ENCODE assay signal across 9 cellular contexts in genomic region chr4:4856071-4857000, GRCh38. TPM values are rescaled to one million over a fixed set of nuclear protein-coding genes. Genes with fewer than 3 reads are reported as not detected.
DNase-seq lines count a peak whose midpoint lies in the region; ATAC-seq, FAIRE-seq and TF ChIP-seq lines count a peak whose summit lies in the region.
"Had no signal": no experiment of that assay in that cellular context is flagged by ENCODE, and none has a peak within 500 bp of the region (broad histone marks: within the 10 kb centered on the region; RNA-seq: fewer than 3 reads in every experiment).

No MANE protein-coding gene starts in this region.

- H4K8ac ChIP-seq in H1 (ENCODE audit: extremely low read depth, insufficient read depth, low read length) = no peak overlapping the region

- H3K18ac ChIP-seq in H1 (ENCODE audit: extremely low read depth, low read length) = no peak overlapping the region; the same call in 1 of the 2 replicates

- H3K4me2 ChIP-seq in H1 (ENCODE audit: insufficient read depth in 1 of 2, low read depth in 2 of 2, low read length in 2 of 2) (peak overlapping the region; percentile 15 to 17; a peak in 2 of 4 replicates), parathyroid adenoma (ENCODE audit: low read length) (peak overlapping the region; percentile 63)

- no peaks in the 10 kb centered on the region for H3K36me3 ChIP-seq in H1 (ENCODE audit: control insufficient read depth in 2 of 4, insufficient read depth in 4 of 4, low read length in 3 of 4)
- H3K36me3 ChIP-seq in parathyroid adenoma (ENCODE audit: control insufficient read depth, insufficient read depth, low read length) = no peaks in the 10 kb centered on the region

- 5% methylated on average over 61 of the region's 61 CpGs; no CpG with 5 or more reads in 1 of the 2 experiments for WGBS in H1 (ENCODE audit: extremely low coverage in 1 of 2, insufficient coverage in 1 of 2, insufficient read length in 1 of 2, insufficient replicate concordance in 2 of 2, low coverage in 1 of 2, low lambda C conversion rate in 2 of 2, missing lambda C conversion rate in 1 of 2), 2 experiments

- H4K20me1 ChIP-seq in H1 (replicated peaks in 1 of 2; ENCODE audit: control insufficient read depth in 1 of 2, insufficient read depth in 2 of 2, low read length in 2 of 2) = peaks cover 46 to 48% of the 10 kb centered on the region in 2 experiments

- H3K27ac ChIP-seq in H1 (ENCODE audit: low read depth, low read length) (no peak overlapping the region), parathyroid adenoma (no peak overlapping the region)

- no peak overlapping the region for H2BK12ac ChIP-seq in H1 (ENCODE audit: low read depth, low read length)

- H3K23ac ChIP-seq in H1 (ENCODE audit: insufficient read length) = no peak overlapping the region

- POLR2A ChIA-PET in H1 (lab: Charles Lee; ENCODE audit: partially characterized antibody) = interaction anchor here (0.7 to 1.5 kb wide), 3 partner anchors 9 to 143 kb away, joined by 3 to 4 read pairs (median 3); no protein-coding TSS in a partner anchor

- H3K4me1 ChIP-seq in H1 (replicated peaks in 1 of 4; ENCODE audit: control insufficient read depth in 3 of 4, insufficient read depth in 4 of 4, low read length in 3 of 4) (peaks cover 0 to 31% (median 13%) of the 10 kb centered on the region in 4 experiments; a peak in 6 of 7 replicates), parathyroid adenoma (no peaks in the 10 kb centered on the region)

- H3K14ac ChIP-seq in H1 (ENCODE audit: insufficient read length) = no peak overlapping the region

- H2BK20ac ChIP-seq in H1 (ENCODE audit: low read length) = no peak overlapping the region

- no peak for TF ChIP-seq POLR2A in H1 (IDR thresholded peaks at IDR 0.05; ENCODE audit: control extremely low read depth in 1 of 2, low read depth in 2 of 2, low read length in 2 of 2)

- no peak overlapping the region for H2AK5ac ChIP-seq in H1 (ENCODE audit: low read depth, low read length)

- H3K4ac ChIP-seq in H1 (replicated peaks; ENCODE audit: insufficient read length, low read depth, low read length) = no peak overlapping the region

- H2BK15ac ChIP-seq in H1 (ENCODE audit: low read length) = no peak overlapping the region

- H2BK5ac ChIP-seq in H1 (ENCODE audit: low read depth, low read length) = no peak overlapping the region

- H4K91ac ChIP-seq in H1 (replicated peaks; ENCODE audit: insufficient read length, low read length) = no peak overlapping the region

- peaks cover 8% of the 10 kb centered on the region; the same call in 1 of the 2 replicates for H3K23me2 ChIP-seq in H1 (ENCODE audit: low read depth, low read length)

- H3K9me3 ChIP-seq in H1 (ENCODE audit: insufficient read depth in 2 of 2, low read depth in 1 of 2, low read length in 1 of 2) = no peaks in the 10 kb centered on the region
- H3K9me3 ChIP-seq in parathyroid adenoma (ENCODE audit: control insufficient read depth, low read length) = no peaks in the 10 kb centered on the region

- peak; percentile 35 for DNase-seq in DMS53 treated with DMSO at 0.1 percent for 48 hours (lab: John Stamatoyannopoulos, UW; ENCODE audit: unreplicated experiment)
- peak; percentile 39 to 71 for DNase-seq in NCI-H526 (lab: John Stamatoyannopoulos, UW)
- DNase-seq in H1 (ENCODE audit: low read depth in 1 of 2, low spot score in 2 of 2) = peak in 1 of 2 experiments; percentile 64
- DNase-seq in H4 (ENCODE audit: low spot score) = no peak

- no peaks in the 10 kb centered on the region for H3K79me2 ChIP-seq in H1 (ENCODE audit: control insufficient read depth in 1 of 2, insufficient read depth in 2 of 2, low read length in 2 of 2)
- H3K79me2 ChIP-seq in parathyroid adenoma = no peaks in the 10 kb centered on the region

- H3K4me3 ChIP-seq in H1 (ENCODE audit: extremely low read depth in 1 of 4, insufficient read depth in 2 of 4, low read depth in 3 of 4, low read length in 4 of 4) (no peak overlapping the region; a peak in 1 of 8 replicates), parathyroid adenoma (ENCODE audit: low read depth, low read length) (peak overlapping the region; percentile 27)

- no peak overlapping the region for H2BK120ac ChIP-seq in H1 (replicated peaks; ENCODE audit: low read depth, low read length)

- no peak for TF ChIP-seq RAD21 in H1 (IDR thresholded peaks at IDR 0.05 in 1 of 2, conservative IDR thresholded peaks at IDR 0.05 in 1 of 2; ENCODE audit: low read depth in 2 of 2, low read length in 2 of 2)

- TF ChIP-seq CTCF in H1 (IDR thresholded peaks at IDR 0.05; ENCODE audit: control extremely low read depth in 1 of 3, insufficient read depth in 1 of 3, low read depth in 1 of 3, low read length in 3 of 3) (no peak), parathyroid adenoma (IDR thresholded peaks at IDR 0.05) (no peak)

- no peak for TF ChIP-seq EP300 in H1 (IDR thresholded peaks at IDR 0.05; ENCODE audit: borderline replicate concordance in 1 of 2, low read depth in 2 of 2, low read length in 2 of 2)

- H3K9ac ChIP-seq in H1 (replicated peaks in 1 of 4; ENCODE audit: extremely low read depth in 1 of 4, low read depth in 3 of 4, low read length in 3 of 4) = no peak overlapping the region
- H3K9ac ChIP-seq in parathyroid adenoma = no peak overlapping the region

- no peaks in the 10 kb centered on the region for H3K79me1 ChIP-seq in H1 (ENCODE audit: low read depth, low read length)

- CTCF ChIA-PET in H1 (lab: Charles Lee; ENCODE audit: partially characterized antibody) = interaction anchor here (1.3 kb wide), 1 partner anchor 20 kb away, joined by 3 read pairs; no protein-coding TSS in a partner anchor

- no peak for FAIRE-seq in H1 (lab: Jason Lieb, UNC)
- FAIRE-seq: TTC549 had no signal

- no peak overlapping the region for H2AFZ ChIP-seq in H1 (ENCODE audit: low read length)
- H2AFZ ChIP-seq in parathyroid adenoma = peak overlapping the region; percentile 28

- no peak for ATAC-seq in HG02610 (IDR thresholded peaks at IDR 0.05; ENCODE audit: unreplicated experiment)
- ATAC-seq in HG03175 (IDR thresholded peaks at IDR 0.05; ENCODE audit: unreplicated experiment) = no peak
- ATAC-seq in GM21576 (IDR thresholded peaks at IDR 0.05; ENCODE audit: unreplicated experiment) = no peak

- H3K27me3 ChIP-seq in H1 (replicated peaks in 1 of 4; ENCODE audit: control insufficient read depth in 3 of 4, extremely low read depth in 1 of 4, insufficient read depth in 3 of 4, low read length in 3 of 4) (peaks cover 94 to 98% (median 95%) of the 10 kb centered on the region in 4 experiments), parathyroid adenoma (ENCODE audit: control insufficient read depth, insufficient read depth, low read length) (peaks cover 16% of the 10 kb centered on the region)

- H4K5ac ChIP-seq in H1 (ENCODE audit: insufficient read length, low read depth, low read length) = no peak overlapping the region

- no peak overlapping the region for H3K56ac ChIP-seq in H1 (replicated peaks; ENCODE audit: insufficient read length, low read depth, low read length)

TF ChIP-seq in H1, 55 proteins besides CTCF, POLR2A, EP300 and RAD21:
- peak; percentile 38; the same call in 1 of the 2 replicates for TF ChIP-seq CBX8 (IDR thresholded peaks at IDR 0.05; ENCODE audit: borderline replicate concordance, low read depth, low read length)
- no peak for TF ChIP-seq FOSL1 (IDR thresholded peaks at IDR 0.05; ENCODE audit: insufficient read depth, low read depth, low read length)
- peak; percentile 84 for TF ChIP-seq RNF2 (IDR thresholded peaks at IDR 0.05; ENCODE audit: borderline replicate concordance, low read depth, low read length, missing control alignments, poor library complexity, severe bottlenecking)
- no peak for TF ChIP-seq MAFK (IDR thresholded peaks at IDR 0.05; ENCODE audit: low read depth, low read length)
- peak; percentile 98 for TF ChIP-seq SUZ12 (IDR thresholded peaks at IDR 0.05; ENCODE audit: low read length)
- TF ChIP-seq CBX5 (IDR thresholded peaks at IDR 0.05; ENCODE audit: low read depth, low read length) = no peak
- TF ChIP-seq SIN3A (conservative IDR thresholded peaks at IDR 0.05 in 1 of 2, IDR thresholded peaks at IDR 0.05 in 1 of 2; ENCODE audit: low read depth in 1 of 2, low read length in 2 of 2) = no peak
- no peak for TF ChIP-seq JUND (IDR thresholded peaks at IDR 0.05; ENCODE audit: low read length)
- 0 out of 2 replicates have a peak, but pooled peaks have one; percentile 19 for TF ChIP-seq TCF12 (IDR thresholded peaks at IDR 0.05; ENCODE audit: low read depth, low read length)
- TF ChIP-seq EZH2 (IDR thresholded peaks at IDR 0.05; ENCODE audit: low read depth, low read length, severe bottlenecking) = peak; percentile 94
- no peak for TF ChIP-seq SP1 (IDR thresholded peaks at IDR 0.05; ENCODE audit: low read depth, low read length)
- no peak for TF ChIP-seq GABPA (IDR thresholded peaks at IDR 0.05; ENCODE audit: borderline replicate concordance, insufficient read depth, low read length)
- no peak for TF ChIP-seq SAP30 (IDR thresholded peaks at IDR 0.05; ENCODE audit: insufficient read depth, insufficient replicate concordance, low read length)

RNA-seq across cellular contexts. Expression of gene MSX1, which starts 3.1 kb away (rescaled TPM):
- not detected in 2 replicates for total RNA-seq in H1 (2021; fragmentation: NEBNext Ultra II Directional; extraction: Animal tissue kit (Norgen Biotek cat#: 25700))
- polyA plus RNA-seq in H1 (2011; rRNA removed) = 0.47 and 0.75 TPM in 2 replicates
- polyA plus RNA-seq in H1 (2011; cell fraction: cytosol; rRNA removed) = 0.34 TPM
- 2.0 TPM for polyA plus RNA-seq in H1 (2011; cell fraction: nucleus; rRNA removed)
- polyA plus RNA-seq in H1 (2012, experiment 1 of 2) = 0.23 to 0.44 TPM (median 0.34 TPM) in 4 replicates
- 0.55 TPM for polyA plus RNA-seq in H1 (2012, experiment 2 of 2)
- polyA plus RNA-seq in H1 (2013, experiment 1 of 2) = 0.24 TPM
- polyA plus RNA-seq in H1 (2013, experiment 2 of 2) = 0.26 TPM
- not detected in 2 replicates for polyA minus RNA-seq in H1 (2011; rRNA and poly(A)+ RNA removed)
- not detected for polyA minus RNA-seq in H1 (2011; cell fraction: cytosol; rRNA and poly(A)+ RNA removed)
- 0.30 TPM for polyA minus RNA-seq in H1 (2011; cell fraction: nucleus; rRNA and poly(A)+ RNA removed)
- total RNA-seq in H4 (2014; rRNA removed; shearing (Covaris generic)) = 10.0 and 13.0 TPM in 2 replicates
